In the genomic region with DNA sequence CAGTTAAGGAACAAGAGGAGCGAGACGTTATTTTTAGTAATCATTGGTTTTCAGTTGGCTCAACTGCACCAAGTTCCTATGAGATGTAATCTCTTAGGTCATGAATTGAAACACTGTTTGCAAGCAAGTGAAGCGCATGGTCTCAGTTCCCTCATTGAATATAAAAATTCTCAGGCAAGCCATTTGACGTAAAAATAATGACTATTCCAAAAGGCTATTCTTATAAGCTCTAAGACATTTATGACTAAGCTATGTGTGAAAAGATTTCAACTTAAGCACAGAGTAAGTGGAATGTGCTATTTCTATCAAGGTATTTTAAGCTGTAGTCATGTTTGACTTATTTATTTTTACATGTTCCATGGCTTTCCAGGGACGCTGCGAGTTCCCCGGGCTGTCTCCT, we compare ENCODE assay signal across 26 cellular contexts.
"Had no signal": no experiment of that assay in that cellular context is flagged by ENCODE, and none has a peak within 500 bp of the region (broad histone marks: within the 10 kb centered on the region; RNA-seq: fewer than 3 reads in every experiment).

No MANE protein-coding gene starts in this region.

- H3K27me3 Mint-ChIP-seq: activated CD8-positive, alpha-beta T cell treated with anti-CD3 and anti-CD28 coated beads for 36 hours had no signal

- H3K36me3 Mint-ChIP-seq: activated naive CD4-positive, alpha-beta T cell treated with anti-CD3 and anti-CD28 coated beads, Interleukin-2, amount 50 U/mL, for 24 hours had no signal

- H3K4me1 Mint-ChIP-seq: activated naive CD4-positive, alpha-beta T cell treated with anti-CD3 and anti-CD28 coated beads, Interleukin-2, amount 50 U/mL, for 24 hours had no signal

- ATAC-seq: activated CD8-positive, alpha-beta T cell treated with anti-CD3 and anti-CD28 coated beads for 36 hours; Panc1; Right ventricle myocardium inferior had no signal

- H3K27ac ChIP-seq: VCaP had no signal

- H3K27ac Mint-ChIP-seq: activated CD8-positive, alpha-beta T cell treated with anti-CD3 and anti-CD28 coated beads for 36 hours; activated naive CD4-positive, alpha-beta T cell treated with anti-CD3 and anti-CD28 coated beads, Interleukin-2, amount 50 U/mL, for 24 hours had no signal

- H3K9ac ChIP-seq: SK-N-SH had no signal

- H3K9me3 ChIP-seq: SK-N-SH had no signal

- DNase-seq: activated CD4-positive, alpha-beta T cell treated with anti-CD3 and anti-CD28 coated beads, Interleukin-2, amount 50 U/mL, for 1 hour; activated CD4-positive, CD25-positive, alpha-beta regulatory T cell; activated CD8-positive, alpha-beta memory T cell treated with anti-CD3 and anti-CD28 coated beads, Interleukin-2, amount 50 U/mL, for 4 hours; activated CD8-positive, alpha-beta T cell treated with anti-CD3 and anti-CD28 coated beads for 36 hours; activated T-cell treated with anti-CD3 and anti-CD28 coated beads, Interleukin-2, amount 50 U/mL, for 1 hour; amygdala; cerebellar nuclear complex; Kasumi-1; KBM-7; NCI-H1092 treated with DMSO at 0.1 percent for 48 hours; NCI-H1417 treated with DMSO at 0.1 percent for 48 hours; NCI-H1694; NCI-H2029; NCI-H2107; NCI-H345; NCI-H510A treated with DMSO at 0.1 percent for 48 hours; NCI-H69; NK-92 treated with Interleukin-12 subunit alpha and Interleukin-12 subunit beta, amount 100 ng/mL, for 24 hours; OCI-M1; RPMI8226; SK-N-SH; T-helper 1 cell had no signal

- H3K9me3 Mint-ChIP-seq: activated CD8-positive, alpha-beta T cell treated with anti-CD3 and anti-CD28 coated beads for 36 hours; activated naive CD4-positive, alpha-beta T cell treated with anti-CD3 and anti-CD28 coated beads, Interleukin-2, amount 50 U/mL, for 24 hours had no signal

- H3K4me3 Mint-ChIP-seq: activated CD8-positive, alpha-beta T cell treated with anti-CD3 and anti-CD28 coated beads for 36 hours; activated naive CD4-positive, alpha-beta T cell treated with anti-CD3 and anti-CD28 coated beads, Interleukin-2, amount 50 U/mL, for 24 hours had no signal

- H3K4me2 ChIP-seq: SK-N-SH had no signal
